ENCODE assay signal across 11 cellular contexts in genomic region chr18:37282386-37283037, GRCh38.
DNase-seq lines count a peak whose midpoint lies in the region; ATAC-seq and TF ChIP-seq lines count a peak whose summit lies in the region.
"Had no signal": no experiment of that assay in that cellular context is flagged by ENCODE, and none has a peak within 500 bp of the region (broad histone marks: within the 10 kb centered on the region; RNA-seq: fewer than 3 reads in every experiment).

No MANE protein-coding gene starts in this region.

- peaks cover 11% of the 10 kb centered on the region for H3K27me3 Mint-ChIP-seq in osteocyte (ENCODE audit: unreplicated experiment)

- no peaks in the 10 kb centered on the region for H3K9me3 Mint-ChIP-seq in osteocyte (ENCODE audit: unreplicated experiment)

- H3K36me3 Mint-ChIP-seq in osteocyte (ENCODE audit: unreplicated experiment): no peaks in the 10 kb centered on the region

- no peak overlapping the region for H3K4me3 Mint-ChIP-seq in osteocyte (ENCODE audit: unreplicated experiment)

- ATAC-seq in GM21529 (IDR thresholded peaks at IDR 0.05; ENCODE audit: unreplicated experiment): no peak
- ATAC-seq in HG03432 (IDR thresholded peaks at IDR 0.05; ENCODE audit: unreplicated experiment): no peak
- ATAC-seq: heart left ventricle had no signal

- TF ChIP-seq CTCF in choroid plexus epithelial cell (conservative IDR thresholded peaks at IDR 0.05; ENCODE audit: low read depth, low read length) (peak; percentile 51), osteocyte (IDR thresholded peaks at IDR 0.05) (peak; percentile 57)

- no peaks in the 10 kb centered on the region for H3K4me1 Mint-ChIP-seq in osteocyte (ENCODE audit: unreplicated experiment)

- no peak overlapping the region for H3K4me3 ChIP-seq in choroid plexus epithelial cell (ENCODE audit: low read depth, low read length)
- H3K4me3 ChIP-seq: heart left ventricle had no signal

- H3K27ac Mint-ChIP-seq in osteocyte (ENCODE audit: unreplicated experiment): no peak overlapping the region

- DNase-seq in DMS53 (lab: John Stamatoyannopoulos, UW) (peak; percentile 45), DMS53 treated with DMSO at 0.1 percent for 48 hours (lab: John Stamatoyannopoulos, UW; ENCODE audit: unreplicated experiment) (no peak), NAMALWA (ENCODE audit: low spot score) (peak; percentile 37), choroid plexus epithelial cell (ENCODE audit: low read depth) (no peak), osteocyte (ENCODE audit: extremely low spot score, unreplicated experiment) (no peak), Ammon's horn (ENCODE audit: low spot score) (no peak)
- DNase-seq: heart left ventricle; NCI-H1436; stimulated activated CD4-positive, alpha-beta T cell treated with anti-CD3 and anti-CD28 coated beads, Interleukin-4, amount 100 ng/mL, for 24 hours had no signal

Comparison
In these comparisons a context has a peak if more than half of its experiments do, and no peak if none do; other contexts are left out.
1. DNase-seq: peak in DMS53 (single experiment) and NAMALWA (single experiment); none in DMS53 treated with DMSO at 0.1 percent for 48 hours (single experiment), choroid plexus epithelial cell (single experiment), osteocyte (single experiment) and Ammon's horn (single experiment).